In the genomic region with DNA sequence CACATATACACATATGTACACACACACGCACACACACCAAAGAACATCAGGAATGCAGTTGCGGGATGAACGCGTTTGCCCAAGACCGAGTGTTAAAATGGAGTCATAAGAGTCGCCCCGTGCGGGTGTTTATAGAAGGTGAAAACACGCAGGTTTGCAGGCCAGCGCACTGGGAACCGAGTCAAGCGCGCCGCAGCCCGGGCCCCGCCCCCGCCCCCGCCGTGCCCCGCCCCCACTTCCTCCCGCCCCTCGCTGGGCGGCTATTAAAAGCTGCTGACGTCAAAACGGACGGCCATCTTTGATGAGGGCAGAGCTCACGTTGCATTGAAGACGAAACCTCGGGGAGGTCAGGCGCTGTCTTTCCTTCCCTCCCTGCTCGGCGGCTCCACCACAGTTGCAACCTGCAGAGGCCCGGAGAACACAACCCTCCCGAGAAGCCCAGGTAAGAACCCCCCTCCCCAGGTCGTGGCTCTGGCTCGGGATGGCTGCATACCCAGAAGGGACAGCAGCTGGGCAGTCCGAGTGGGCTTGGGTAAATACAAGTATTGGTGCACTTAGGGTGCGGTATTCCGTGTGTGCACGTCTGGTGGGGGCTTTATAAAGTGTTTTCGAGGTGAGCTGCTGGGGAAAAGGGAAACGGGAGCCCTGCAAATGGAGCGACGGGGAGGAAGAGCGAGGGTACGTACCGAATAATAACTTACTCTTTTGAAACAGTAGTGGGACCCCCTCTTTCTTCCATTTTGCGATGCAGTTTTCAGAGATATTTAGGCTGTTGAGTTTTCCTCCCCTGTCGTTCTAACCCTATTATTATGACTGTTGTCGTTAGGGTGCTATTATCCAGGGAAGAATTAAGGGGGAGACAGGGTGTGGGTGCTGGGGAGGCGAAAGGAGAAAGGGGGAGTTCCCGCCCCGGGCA, we compare ENCODE assay signal across 8 cellular contexts. TPM values are rescaled to one million over a fixed set of nuclear protein-coding genes. Genes with fewer than 3 reads are reported as not detected.
A peak's percentile ranks its signal among the peaks of the same experiment; 100 is the strongest.
DNase-seq lines count a peak whose midpoint lies in the region; ATAC-seq and TF ChIP-seq lines count a peak whose summit lies in the region.

A gene (plus strand): TSS at position 295 of the 916 bp plus-strand sequence. CDS start 56,662 bp downstream, outside the sequence.

- H3K9ac ChIP-seq in liver (ENCODE audit: low read depth in 1 of 2, low read length in 2 of 2) = peak within 1 kb of the TSS in 1 of 2 donors; percentile 49

- no peak for TF ChIP-seq CTCF in GM12865 (IDR thresholded peaks at IDR 0.05; ENCODE audit: insufficient read depth, low read depth, low read length, missing control alignments)
- no peak for TF ChIP-seq CTCF in WTC11 (IDR thresholded peaks at IDR 0.05)
- TF ChIP-seq CTCF in liver (IDR thresholded peaks at IDR 0.05; ENCODE audit: low read depth, low read length, missing input control) = no peak

- H3K36me3 ChIP-seq in liver (ENCODE audit: control insufficient read depth in 4 of 4, insufficient read depth in 3 of 4, low read depth in 1 of 4, low read length in 3 of 4) = no peaks in the 10 kb centered on the region

- H3K4me1 Mint-ChIP-seq in WTC11 = peaks cover 15% of the 10 kb centered on the region

- H3K36me3 Mint-ChIP-seq in WTC11 = no peaks in the 10 kb centered on the region

- H3K27ac Mint-ChIP-seq in WTC11 = peak within 1 kb of the TSS; percentile 95

- no peaks in the 10 kb centered on the region for H3K9me3 Mint-ChIP-seq in WTC11

- POLR2A ChIA-PET in WTC11 (lab: Charles Lee) = interaction anchor here (0.9 to 2.1 kb wide), 2 partner anchors 216 to 456 kb away, joined by 3 to 9 read pairs; a partner anchor contains a TSS

- CTCF ChIA-PET in WTC11 (lab: Charles Lee) = interaction anchor here (0.7 to 1.7 kb wide), 6 partner anchors 47 to 609 kb away, joined by 3 to 9 read pairs (median 4); a partner anchor contains a TSS

- peaks cover 5 to 13% (median 9%) of the 10 kb centered on the region in 4 donors for H3K4me1 ChIP-seq in liver (ENCODE audit: control insufficient read depth in 4 of 4, insufficient read depth in 4 of 4, low read length in 3 of 4)

- peaks cover 49% of the 10 kb centered on the region for H3K27me3 Mint-ChIP-seq in WTC11 (ENCODE audit: low read depth)

- DNase-seq in GM12865 (ENCODE audit: low read depth) = peak; percentile 46
- DNase-seq in NCI-H2081 (lab: John Stamatoyannopoulos, UW) = peak; percentile 90 to 92
- DNase-seq in WTC11 (ENCODE audit: low spot score) = peak; percentile 81
- peak; percentile 91 for DNase-seq in ecto neural progenitor cell (ENCODE audit: low spot score)
- peak; percentile 4 to 19 for DNase-seq in stimulated activated CD8-positive, alpha-beta memory T cell treated with anti-CD3 and anti-CD28 coated beads, Interleukin-15, amount 100 ng/mL, for 48 hours (ENCODE audit: low read depth in 2 of 2)

- H3K4me3 ChIP-seq in GM12865 (ENCODE audit: low read depth, low read length) = no peak within 1 kb of the TSS
- peak within 1 kb of the TSS; percentile 26 to 51 (median 42) for H3K4me3 ChIP-seq in liver (ENCODE audit: low read depth in 1 of 3, low read length in 3 of 3)

- no peaks in the 10 kb centered on the region for H3K9me3 ChIP-seq in liver (ENCODE audit: control insufficient read depth in 4 of 4, low read length in 3 of 4)

- H3K4me3 Mint-ChIP-seq in WTC11 = peak within 1 kb of the TSS; percentile 88

- peak within 1 kb of the TSS; percentile 66 to 90 for H3K27ac ChIP-seq in liver (ENCODE audit: low read depth in 1 of 2, low read length in 2 of 2)

- 2% methylated on average over 53 of the region's 53 CpGs for WGBS in liver

- peaks cover 0 to 3% (median under 1%) of the 10 kb centered on the region in 4 donors for H3K27me3 ChIP-seq in liver (ENCODE audit: control insufficient read depth in 4 of 4, insufficient read depth in 4 of 4, low read length in 3 of 4)

- TF ChIP-seq RAD21 in liver (IDR thresholded peaks at IDR 0.05) = no peak

- peak; percentile 52 for ATAC-seq in WTC11
- no peak for ATAC-seq in GM19324 (IDR thresholded peaks at IDR 0.05; ENCODE audit: low FRiP score, unreplicated experiment)
- ATAC-seq in HG03280 (IDR thresholded peaks at IDR 0.05; ENCODE audit: unreplicated experiment) = no peak

TF ChIP-seq in WTC11, 78 proteins besides CTCF, POLR2A, EP300 and RAD21:
- TF ChIP-seq ZNF317 (CRISPR knock-in tag; IDR thresholded peaks at IDR 0.05; ENCODE audit: borderline replicate concordance, low read depth) = no peak
- TF ChIP-seq, protein P1, sequence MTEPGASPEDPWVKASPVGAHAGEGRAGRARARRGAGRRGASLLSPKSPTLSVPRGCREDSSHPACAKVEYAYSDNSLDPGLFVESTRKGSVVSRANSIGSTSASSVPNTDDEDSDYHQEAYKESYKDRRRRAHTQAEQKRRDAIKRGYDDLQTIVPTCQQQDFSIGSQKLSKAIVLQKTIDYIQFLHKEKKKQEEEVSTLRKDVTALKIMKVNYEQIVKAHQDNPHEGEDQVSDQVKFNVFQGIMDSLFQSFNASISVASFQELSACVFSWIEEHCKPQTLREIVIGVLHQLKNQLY (CRISPR knock-in tag; IDR thresholded peaks at IDR 0.05) = no peak
- TF ChIP-seq CREM (CRISPR knock-in tag; IDR thresholded peaks at IDR 0.05) = peak; percentile 73; the same call in 1 of the 2 replicates
- no peak for TF ChIP-seq JAZF1 (CRISPR knock-in tag; IDR thresholded peaks at IDR 0.05)
- no peak for TF ChIP-seq RELA (CRISPR knock-in tag; IDR thresholded peaks at IDR 0.05; ENCODE audit: borderline replicate concordance)
- TF ChIP-seq ZBTB21 (CRISPR knock-in tag; IDR thresholded peaks at IDR 0.05; ENCODE audit: borderline replicate concordance) = peak; percentile 90; the same call in 1 of the 2 replicates

TF ChIP-seq in liver, 16 proteins besides CTCF, POLR2A, EP300 and RAD21:
- TF ChIP-seq YY1 (IDR thresholded peaks at IDR 0.05) = peak; percentile 96
- TF ChIP-seq, protein P2, sequence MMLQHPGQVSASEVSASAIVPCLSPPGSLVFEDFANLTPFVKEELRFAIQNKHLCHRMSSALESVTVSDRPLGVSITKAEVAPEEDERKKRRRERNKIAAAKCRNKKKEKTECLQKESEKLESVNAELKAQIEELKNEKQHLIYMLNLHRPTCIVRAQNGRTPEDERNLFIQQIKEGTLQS (IDR thresholded peaks at IDR 0.05) = no peak
- TF ChIP-seq RXRA (IDR thresholded peaks at IDR 0.05) = no peak

RNA-seq across cellular contexts. Expression of the gene that starts here (rescaled TPM):
- total RNA-seq in WTC11 (2021) = 0.41 to 0.72 TPM (median 0.57 TPM) in 3 replicates
- total RNA-seq in liver = 1 to 10 TPM in 1 of 2 donors, under 1 TPM in 1; 0.42 to 2.7 TPM
- polyA plus RNA-seq in liver = under 1 TPM; 0.32 to 0.69 TPM

Comparison
In these comparisons a context has a peak if more than half of its experiments do, and no peak if none do; other contexts are left out.
1. Peak in DNase-seq and ATAC-seq in WTC11; RNA of the gene not detected or under 1 TPM.
2. DNase-seq: peak in every context shown above with its lines; median percentile 91 in NCI-H2081; 91 in ecto neural progenitor cell; 81 in WTC11; 46 in GM12865; 12 in stimulated activated CD8-positive, alpha-beta memory T cell treated with anti-CD3 and anti-CD28 coated beads, Interleukin-15, amount 100 ng/mL, for 48 hours.